In genomic region chr19:7552781-7553180, GRCh38 we compare ENCODE assay signal across 24 cellular contexts. TPM values are rescaled to one million over a fixed set of nuclear protein-coding genes. Genes with fewer than 3 reads are reported as not detected.
DNase-seq lines count a peak whose midpoint lies in the region; ATAC-seq, FAIRE-seq and TF ChIP-seq lines count a peak whose summit lies in the region.
"Had no signal": no experiment of that assay in that cellular context is flagged by ENCODE, and none has a peak within 500 bp of the region (broad histone marks: within the 10 kb centered on the region; RNA-seq: fewer than 3 reads in every experiment).

No MANE protein-coding gene starts in this region.

- no peak overlapping the region for H3K4me3 ChIP-seq in gastroesophageal sphincter
- no peak overlapping the region for H3K4me3 ChIP-seq in body of pancreas
- H3K4me3 ChIP-seq: A549, SJCRH30 had no signal

- H3K4me1 ChIP-seq in gastroesophageal sphincter (peaks cover 0 to 16% (median 0%) of the 10 kb centered on the region in 3 donors), body of pancreas (peaks cover 9% of the 10 kb centered on the region)
- H3K4me1 ChIP-seq: A549, BE2C, SJCRH30 had no signal

- H3K4me3 Mint-ChIP-seq in activated CD8-positive, alpha-beta memory T cell treated with anti-CD3 and anti-CD28 coated beads, Interleukin-2, amount 10 ng/mL, durations not matched to agents 7 days and 5 days, result no peak overlapping the region
- H3K4me3 Mint-ChIP-seq in nephron, result peak overlapping the region in 2 of 3 experiments; percentile 41 to 53
- H3K4me3 Mint-ChIP-seq: CD4-positive, CD25-positive, alpha-beta regulatory T cell had no signal

- TF ChIP-seq EP300 in gastroesophageal sphincter (IDR thresholded peaks at IDR 0.05), result no peak

- H3K36me3 Mint-ChIP-seq in activated CD8-positive, alpha-beta memory T cell treated with anti-CD3 and anti-CD28 coated beads, Interleukin-2, amount 10 ng/mL, durations not matched to agents 7 days and 5 days, result peaks cover 60% of the 10 kb centered on the region
- H3K36me3 Mint-ChIP-seq in nephron (ENCODE audit: low read depth), result peaks cover 21% of the 10 kb centered on the region

- H3K27ac Mint-ChIP-seq in activated CD8-positive, alpha-beta memory T cell treated with anti-CD3 and anti-CD28 coated beads, Interleukin-2, amount 10 ng/mL, durations not matched to agents 7 days and 5 days, result peak overlapping the region; percentile 72
- H3K27ac Mint-ChIP-seq in nephron, result peak overlapping the region in 1 of 3 experiments; percentile 61

- intact Hi-C loops in body of pancreas (cut with DNase I), result no loop called here

- no peak overlapping the region for H3K27ac ChIP-seq in gastroesophageal sphincter
- no peak overlapping the region for H3K27ac ChIP-seq in body of pancreas
- H3K27ac ChIP-seq in caudate nucleus (ENCODE audit: low read depth, low read length), result no peak overlapping the region
- H3K27ac ChIP-seq: A549, SJCRH30 had no signal

- H3K9me3 ChIP-seq in gastroesophageal sphincter (no peaks in the 10 kb centered on the region), body of pancreas (no peaks in the 10 kb centered on the region)
- H3K9me3 ChIP-seq: A549, BE2C, SJCRH30 had no signal

- TF ChIP-seq POLR2A in gastroesophageal sphincter (IDR thresholded peaks at IDR 0.05), result no peak
- no peak for TF ChIP-seq POLR2A in body of pancreas (IDR thresholded peaks at IDR 0.05)

- no peaks in the 10 kb centered on the region for H3K9me3 Mint-ChIP-seq in activated CD8-positive, alpha-beta memory T cell treated with anti-CD3 and anti-CD28 coated beads, Interleukin-2, amount 10 ng/mL, durations not matched to agents 7 days and 5 days (ENCODE audit: low read depth)
- no peaks in the 10 kb centered on the region for H3K9me3 Mint-ChIP-seq in nephron
- H3K9me3 Mint-ChIP-seq: CD4-positive, CD25-positive, alpha-beta regulatory T cell had no signal

- peaks cover 0 to 72% of the 10 kb centered on the region in 2 donors for H3K36me3 ChIP-seq in gastroesophageal sphincter
- H3K36me3 ChIP-seq in body of pancreas (replicated peaks in 1 of 2; ENCODE audit: insufficient read depth in 1 of 2, low read depth in 2 of 2), result peaks cover 0 to 13% of the 10 kb centered on the region in 2 donors

- TF ChIP-seq CTCF in GM10266 (IDR thresholded peaks at IDR 0.05; ENCODE audit: control insufficient read depth, insufficient read depth, low read depth, missing control alignments) (no peak), nephron (IDR thresholded peaks at IDR 0.05; ENCODE audit: unreplicated experiment in 3 of 3) (no peak), gastroesophageal sphincter (IDR thresholded peaks at IDR 0.05) (no peak), body of pancreas (IDR thresholded peaks at IDR 0.05) (no peak)

- CTCF ChIA-PET in activated CD8-positive, alpha-beta memory T cell treated with anti-CD3 and anti-CD28 coated beads, Interleukin-2, amount 10 ng/mL, durations not matched to agents 7 days and 5 days (lab: Charles Lee), result interaction anchor here (1.0 to 2.1 kb wide), 3 partner anchors 16 to 128 kb away, joined by 3 to 8 read pairs (median 3); partner anchors contain the start of genes MCOLN1 and TRAPPC5

- WGBS in gastroesophageal sphincter (ENCODE audit: low coverage in 1 of 2), 2 donors, result 0 to 50% methylated on average over 1 to 2 of the region's 2 CpGs
- WGBS in body of pancreas, 2 donors, result 50 to 65% methylated on average over 2 of the region's 2 CpGs

- peaks cover 18% of the 10 kb centered on the region for H3K4me1 Mint-ChIP-seq in activated CD8-positive, alpha-beta memory T cell treated with anti-CD3 and anti-CD28 coated beads, Interleukin-2, amount 10 ng/mL, durations not matched to agents 7 days and 5 days
- peaks cover 5% of the 10 kb centered on the region for H3K4me1 Mint-ChIP-seq in nephron

- H3K27me3 Mint-ChIP-seq in activated CD8-positive, alpha-beta memory T cell treated with anti-CD3 and anti-CD28 coated beads, Interleukin-2, amount 10 ng/mL, durations not matched to agents 7 days and 5 days, result no peaks in the 10 kb centered on the region
- peaks cover 6% of the 10 kb centered on the region for H3K27me3 Mint-ChIP-seq in nephron (ENCODE audit: low read depth)
- H3K27me3 Mint-ChIP-seq: CD4-positive, CD25-positive, alpha-beta regulatory T cell had no signal

- ATAC-seq in activated CD8-positive, alpha-beta memory T cell treated with anti-CD3 and anti-CD28 coated beads, Interleukin-2, amount 10 ng/mL, durations not matched to agents 7 days and 5 days, result no peak
- ATAC-seq in gastroesophageal sphincter (no peak), body of pancreas (no peak)
- ATAC-seq: A549 had no signal

- no peak for DNase-seq in activated CD8-positive, alpha-beta memory T cell treated with anti-CD3 and anti-CD28 coated beads, Interleukin-2, amount 10 ng/mL, durations not matched to agents 7 days and 5 days
- DNase-seq in activated CD8-positive, alpha-beta memory T cell treated with anti-CD3 and anti-CD28 coated beads, Interleukin-2, amount 50 U/mL, for 48 hours, result no peak
- DNase-seq in GM10266 (ENCODE audit: extremely low spot score) (peak; percentile 65), GM19239 (ENCODE audit: insufficient read length, low spot score) (peak; percentile 41), body of pancreas (no peak), caudate nucleus (lab: John Stamatoyannopoulos, UW) (no peak)
- DNase-seq: BE2C; CD4-positive, CD25-positive, alpha-beta regulatory T cell; COR-L47; DMS79 treated with DMSO at 0.1 percent for 48 hours; H7; Karpas-422; MV-4-11; NCI-H1105 treated with DMSO at 0.1 percent for 48 hours; NCI-H2029 treated with DMSO at 0.1 percent for 48 hours; NCI-H226; NCI-H524; NCI-H774; OCI-M1; SJCRH30 had no signal

- peak; percentile 63 for FAIRE-seq in GM19239 (lab: Jason Lieb, UNC)
- FAIRE-seq: A549, RCC 7860 had no signal

- H3K27me3 ChIP-seq in gastroesophageal sphincter (no peaks in the 10 kb centered on the region), body of pancreas (no peaks in the 10 kb centered on the region)
- H3K27me3 ChIP-seq: BE2C, SJCRH30 had no signal

RNA-seq across cellular contexts. Expression of gene PNPLA6, which starts 17.3 kb away (rescaled TPM):
- total RNA-seq in activated CD8-positive, alpha-beta memory T cell treated with anti-CD3 and anti-CD28 coated beads, Interleukin-2, amount 10 ng/mL, durations not matched to agents 7 days and 5 days, result 100 to 1,000 TPM; 160 to 184 TPM
- total RNA-seq in gastroesophageal sphincter (100 to 1,000 TPM in 1 of 4 donors, 10 to 100 TPM in 3; 54.9 to 111 (median 75.2) TPM), body of pancreas (10 to 100 TPM; 43.8 to 52.1 TPM)

RNA-seq across cellular contexts. Expression of gene MCOLN1, which starts 30.4 kb away (rescaled TPM):
- 10 to 100 TPM; 15.8 to 20.7 TPM for total RNA-seq in activated CD8-positive, alpha-beta memory T cell treated with anti-CD3 and anti-CD28 coated beads, Interleukin-2, amount 10 ng/mL, durations not matched to agents 7 days and 5 days
- total RNA-seq in gastroesophageal sphincter (10 to 100 TPM in 3 of 4 donors, 1 to 10 TPM in 1; 7.4 to 18.4 (median 17.5) TPM), body of pancreas (10 to 100 TPM; 10.6 to 11.9 TPM)

RNA-seq across cellular contexts. Expression of gene ZNF358, which starts 36.9 kb away (rescaled TPM):
- 10 to 100 TPM in 1 of 2 experiments, 1 to 10 TPM in 1; 8.9 to 11.3 TPM for total RNA-seq in activated CD8-positive, alpha-beta memory T cell treated with anti-CD3 and anti-CD28 coated beads, Interleukin-2, amount 10 ng/mL, durations not matched to agents 7 days and 5 days
- 100 to 1,000 TPM in 2 of 4 donors, 10 to 100 TPM in 2; 63.9 to 153 (median 98.7) TPM for total RNA-seq in gastroesophageal sphincter
- total RNA-seq in body of pancreas, result 10 to 100 TPM; 40.2 to 93.6 TPM

RNA-seq across cellular contexts. Expression of gene CAMSAP3, which starts 42.9 kb away (rescaled TPM):
- under 1 TPM; 0.15 to 0.30 TPM for total RNA-seq in activated CD8-positive, alpha-beta memory T cell treated with anti-CD3 and anti-CD28 coated beads, Interleukin-2, amount 10 ng/mL, durations not matched to agents 7 days and 5 days
- total RNA-seq in gastroesophageal sphincter (1 to 10 TPM in 1 of 4 donors, under 1 TPM in 1, not detected in 2; 0.46 to 2.1 TPM), body of pancreas (10 to 100 TPM; 21.8 to 32.3 TPM)
- total RNA-seq: CD4-positive, CD25-positive, alpha-beta regulatory T cell had no signal

Comparison
In these comparisons a context has a peak if more than half of its experiments do, and no peak if none do; other contexts are left out.
1. DNase-seq: peak in GM10266 (single experiment) and GM19239 (single experiment); none in activated CD8-positive, alpha-beta memory T cell treated with anti-CD3 and anti-CD28 coated beads, Interleukin-2, amount 10 ng/mL, durations not matched to agents 7 days and 5 days (single experiment), activated CD8-positive, alpha-beta memory T cell treated with anti-CD3 and anti-CD28 coated beads, Interleukin-2, amount 50 U/mL, for 48 hours (single experiment), body of pancreas (0 of 4) and caudate nucleus (0 of 61).